Comparison of ENCODE assay signal across 19 cellular contexts in genomic region chr1:50358962-50359361, GRCh38.
DNase-seq lines count a peak whose midpoint lies in the region; ATAC-seq and TF ChIP-seq lines count a peak whose summit lies in the region.
"Had no signal": no experiment of that assay in that cellular context is flagged by ENCODE, and none has a peak within 500 bp of the region (broad histone marks: within the 10 kb centered on the region; RNA-seq: fewer than 3 reads in every experiment).

No MANE protein-coding gene starts in this region.

- POLR2A ChIA-PET in WTC11 (lab: Charles Lee): no interaction called here

- H3K27me3 Mint-ChIP-seq in WTC11 (ENCODE audit: low read depth): peaks cover 33% of the 10 kb centered on the region
- H3K27me3 Mint-ChIP-seq in stimulated activated memory B cell treated with anti-CD40 and anti-IgM and Interleukin-4, amounts not matched to agents 10 μg/mL and 1 μg/mL and 100 μg/mL, for 72 hours: peaks cover 80% of the 10 kb centered on the region

- H3K36me3 Mint-ChIP-seq in WTC11: 0 out of 2 replicates have a peak, but pooled peaks cover 3% of the 10 kb centered on the region
- no peaks in the 10 kb centered on the region for H3K36me3 Mint-ChIP-seq in stimulated activated memory B cell treated with anti-CD40 and anti-IgM and Interleukin-4, amounts not matched to agents 10 μg/mL and 1 μg/mL and 100 μg/mL, for 72 hours

- no peaks in the 10 kb centered on the region for H3K27me3 ChIP-seq in testis
- H3K27me3 ChIP-seq: BE2C, Peyer's patch had no signal

- no peak for TF ChIP-seq POLR2A in testis (IDR thresholded peaks at IDR 0.05)

- CTCF ChIA-PET in WTC11 (lab: Charles Lee): no interaction called here

- ATAC-seq in WTC11 (peak; percentile 90), HG02884 (IDR thresholded peaks at IDR 0.05; ENCODE audit: unreplicated experiment) (no peak)
- ATAC-seq in stimulated activated memory B cell treated with anti-CD40 and anti-IgM and Interleukin-4, amounts not matched to agents 10 μg/mL and 1 μg/mL and 100 μg/mL, for 72 hours: no peak

- peaks cover 35% of the 10 kb centered on the region for H3K9me3 Mint-ChIP-seq in WTC11
- peaks cover 5% of the 10 kb centered on the region for H3K9me3 Mint-ChIP-seq in stimulated activated memory B cell treated with anti-CD40 and anti-IgM and Interleukin-4, amounts not matched to agents 10 μg/mL and 1 μg/mL and 100 μg/mL, for 72 hours

- H3K4me3 ChIP-seq in testis: peak overlapping the region in 1 of 2 donors; percentile 26
- H3K4me3 ChIP-seq: HAP-1, Peyer's patch, SJSA1 had no signal

- H3K27ac ChIP-seq in testis: no peak overlapping the region
- H3K27ac ChIP-seq: Peyer's patch, SJSA1 had no signal

- H3K9me3 ChIP-seq in testis: no peaks in the 10 kb centered on the region
- H3K9me3 ChIP-seq: BE2C, HAP-1, Peyer's patch had no signal

- 40 to 63% methylated on average over 11 of the region's 11 CpGs for WGBS in testis, 2 donors

- no peak overlapping the region for H3K4me3 Mint-ChIP-seq in WTC11
- H3K4me3 Mint-ChIP-seq in stimulated activated memory B cell treated with anti-CD40 and anti-IgM and Interleukin-4, amounts not matched to agents 10 μg/mL and 1 μg/mL and 100 μg/mL, for 72 hours: no peak overlapping the region

- TF ChIP-seq CTCF in WTC11 (IDR thresholded peaks at IDR 0.05) (no peak), testis (IDR thresholded peaks at IDR 0.05) (no peak)

- H3K4me1 ChIP-seq in testis: no peaks in the 10 kb centered on the region
- H3K4me1 ChIP-seq: BE2C, HAP-1, Peyer's patch, SJSA1 had no signal

- DNase-seq in NCI-H69 (lab: John Stamatoyannopoulos, UW): peak; percentile 4
- peak; percentile 24 for DNase-seq in WTC11 (ENCODE audit: low spot score)
- DNase-seq in iPS-NIHi7 (ENCODE audit: extremely low spot score): peak; percentile 32
- peak; percentile 19 for DNase-seq in testis
- no peak for DNase-seq in activated naive CD4-positive, alpha-beta T cell (lab: John Stamatoyannopoulos, UW)
- DNase-seq: BE2C; DMS79; KG1; NCI-H1092; NCI-H1436; NCI-H1930; NCI-H446 treated with DMSO at 0.1 percent for 48 hours; NK-92 treated with Interleukin-12 subunit alpha and Interleukin-12 subunit beta, amount 100 ng/mL, for 24 hours; Peyer's patch; T-helper 1 cell had no signal

- H3K27ac Mint-ChIP-seq in WTC11: no peak overlapping the region
- H3K27ac Mint-ChIP-seq in stimulated activated memory B cell treated with anti-CD40 and anti-IgM and Interleukin-4, amounts not matched to agents 10 μg/mL and 1 μg/mL and 100 μg/mL, for 72 hours: no peak overlapping the region

- H3K36me3 ChIP-seq in testis (ENCODE audit: low read depth, missing control alignments): no peaks in the 10 kb centered on the region
- H3K36me3 ChIP-seq: BE2C, HAP-1, Peyer's patch, SJSA1 had no signal

- intact Hi-C loops in testis (cut with DNase I; ENCODE audit: low total_unique reads): no loop called here

- no peaks in the 10 kb centered on the region for H3K4me1 Mint-ChIP-seq in WTC11
- H3K4me1 Mint-ChIP-seq in stimulated activated memory B cell treated with anti-CD40 and anti-IgM and Interleukin-4, amounts not matched to agents 10 μg/mL and 1 μg/mL and 100 μg/mL, for 72 hours: no peaks in the 10 kb centered on the region

TF ChIP-seq in WTC11, 78 proteins besides CTCF, POLR2A, EP300 and RAD21:
- TF ChIP-seq ATF2 (CRISPR knock-in tag; IDR thresholded peaks at IDR 0.05; ENCODE audit: borderline replicate concordance, low read depth): no peak
- no peak for TF ChIP-seq NFYB (CRISPR knock-in tag; conservative IDR thresholded peaks at IDR 0.05; ENCODE audit: low read depth)
- TF ChIP-seq FOXK1 (CRISPR knock-in tag; IDR thresholded peaks at IDR 0.05): no peak

Comparison
In these comparisons a context has a peak if more than half of its experiments do, and no peak if none do; other contexts are left out.
1. DNase-seq: peak in NCI-H69 (single experiment), WTC11 (single experiment), iPS-NIHi7 (single experiment) and testis (single experiment); none in activated naive CD4-positive, alpha-beta T cell (0 of 4).